In genomic region chr5:101677961-101678360, GRCh38 we compare ENCODE assay signal across 17 cellular contexts.
A peak's percentile ranks its signal among the peaks of the same experiment; 100 is the strongest.
DNase-seq lines count a peak whose midpoint lies in the region; ATAC-seq, FAIRE-seq and TF ChIP-seq lines count a peak whose summit lies in the region.
"Had no signal": no experiment of that assay in that cellular context is flagged by ENCODE, and none has a peak within 500 bp of the region (broad histone marks: within the 10 kb centered on the region; RNA-seq: fewer than 3 reads in every experiment).

No MANE protein-coding gene starts in this region.

- no TSS peak for BruUV-seq in Caco-2 (replicated peaks; lab: Mats Ljungman, UMichigan)
- BruUV-seq in endothelial cell of umbilical vein (replicated peaks; lab: Mats Ljungman, UMichigan): no TSS peak

- dilution Hi-C loops in endothelial cell of umbilical vein (cut with MboI; ENCODE audit: extremely low pct_ligation_motif_present, low sequenced_read_pairs): no loop called here

- H3K36me3 ChIP-seq in Caco-2 (ENCODE audit: control insufficient read depth, insufficient read depth, low read length) (no peaks in the 10 kb centered on the region), HUES6 (ENCODE audit: control insufficient read depth, insufficient read depth, low read length) (no peaks in the 10 kb centered on the region), endothelial cell of umbilical vein (ENCODE audit: control insufficient read depth in 2 of 2, extremely low read depth in 1 of 2, insufficient read depth in 2 of 2, low read length in 2 of 2) (no peaks in the 10 kb centered on the region), parathyroid adenoma (ENCODE audit: control insufficient read depth, insufficient read depth, low read length) (no peaks in the 10 kb centered on the region), heart left ventricle (no peaks in the 10 kb centered on the region)
- H3K36me3 ChIP-seq in naive thymus-derived CD4-positive, alpha-beta T cell (ENCODE audit: control insufficient read depth in 2 of 3, insufficient read depth in 3 of 3, low read length in 3 of 3): no peaks in the 10 kb centered on the region
- H3K36me3 ChIP-seq: stomach, thyroid gland had no signal

- H3K79me2 ChIP-seq in endothelial cell of umbilical vein (ENCODE audit: control insufficient read depth, insufficient read depth, low read length): no peaks in the 10 kb centered on the region
- H3K79me2 ChIP-seq in parathyroid adenoma: no peaks in the 10 kb centered on the region

- H2AFZ ChIP-seq in endothelial cell of umbilical vein (ENCODE audit: low read depth, low read length) (peak overlapping the region; percentile 26), parathyroid adenoma (peak overlapping the region; percentile 47)

- no peak overlapping the region for H3K4me2 ChIP-seq in endothelial cell of umbilical vein (ENCODE audit: insufficient read depth, low read length)
- H3K4me2 ChIP-seq in parathyroid adenoma (ENCODE audit: low read length): no peak overlapping the region

- peaks cover 12% of the 10 kb centered on the region for H3K36me3 Mint-ChIP-seq in Caco-2 (ENCODE audit: insufficient read depth, unreplicated experiment)
- no peaks in the 10 kb centered on the region for H3K36me3 Mint-ChIP-seq in naive thymus-derived CD4-positive, alpha-beta T cell
- H3K36me3 Mint-ChIP-seq: IgD-negative memory B cell had no signal

- H3K9me3 Mint-ChIP-seq in Caco-2 (ENCODE audit: unreplicated experiment): peaks cover 17% of the 10 kb centered on the region
- H3K9me3 Mint-ChIP-seq in naive thymus-derived CD4-positive, alpha-beta T cell: no peaks in the 10 kb centered on the region
- H3K9me3 Mint-ChIP-seq: activated CD4-positive, alpha-beta memory T cell treated with anti-CD3 and anti-CD28 coated beads, Interleukin-2, amount 10 ng/mL, durations not matched to agents 7 days and 5 days; IgD-negative memory B cell had no signal

- no peaks in the 10 kb centered on the region for H3K9me1 ChIP-seq in endothelial cell of umbilical vein (replicated peaks; ENCODE audit: control insufficient read depth, extremely low read depth, insufficient read depth, low read length)

- intact Hi-C loops in Caco-2 (cut with micrococcal nuclease; ENCODE audit: unreplicated experiment) (loop anchor here (1.0 to 10.0 kb wide), 15 partner anchors 15 to 1199 kb away; partner anchors contain the start of gene FAM174A), endothelial cell of umbilical vein (cut with micrococcal nuclease) (loop anchor here (1.0 to 5.0 kb wide), 4 partner anchors 776 to 1248 kb away; partner anchors contain the start of gene ST8SIA4), heart left ventricle (cut with DNase I) (loop anchor here in 3 of 10 donors (5.0 to 10.0 kb wide), 2 partner anchors 1243 to 1246 kb away; no protein-coding TSS in a partner anchor)
- intact Hi-C loops in naive thymus-derived CD4-positive, alpha-beta T cell (cut with micrococcal nuclease): loop anchor here in 1 of 2 donors (2.0 kb wide), 1 partner anchor 1247 kb away; no protein-coding TSS in a partner anchor

- H3K27ac Mint-ChIP-seq in Caco-2 (ENCODE audit: unreplicated experiment): peak overlapping the region; percentile 94
- no peak overlapping the region for H3K27ac Mint-ChIP-seq in naive thymus-derived CD4-positive, alpha-beta T cell
- H3K27ac Mint-ChIP-seq: activated CD4-positive, alpha-beta memory T cell treated with anti-CD3 and anti-CD28 coated beads, Interleukin-2, amount 10 ng/mL, durations not matched to agents 7 days and 5 days; IgD-negative memory B cell had no signal

- no peak for FAIRE-seq in endothelial cell of umbilical vein (lab: Jason Lieb, UNC)

- no peaks in the 10 kb centered on the region for H4K20me1 ChIP-seq in endothelial cell of umbilical vein (replicated peaks; ENCODE audit: control insufficient read depth, extremely low read depth, insufficient read depth, low read length)

- CTCF ChIA-PET in Caco-2 (lab: Charles Lee) (interaction anchor here (0.6 to 1.1 kb wide), 9 partner anchors 9 to 1248 kb away, joined by 3 to 9 read pairs (median 3); no protein-coding TSS in a partner anchor), endothelial cell of umbilical vein (lab: Charles Lee) (interaction anchor here (0.6 to 2.3 kb wide), 14 partner anchors 9 to 1366 kb away, joined by 3 to 18 read pairs (median 4); partner anchors contain the start of gene ST8SIA4)
- CTCF ChIA-PET in naive thymus-derived CD4-positive, alpha-beta T cell (lab: Charles Lee): no interaction called here

- H3K9me3 ChIP-seq in Caco-2 (no peaks in the 10 kb centered on the region), HUES6 (ENCODE audit: control insufficient read depth, insufficient read depth, low read depth, low read length) (no peaks in the 10 kb centered on the region), endothelial cell of umbilical vein (replicated peaks; ENCODE audit: control insufficient read depth, insufficient read depth, low read length) (no peaks in the 10 kb centered on the region), parathyroid adenoma (ENCODE audit: control insufficient read depth, low read length) (no peaks in the 10 kb centered on the region), heart left ventricle (no peaks in the 10 kb centered on the region)
- no peaks in the 10 kb centered on the region for H3K9me3 ChIP-seq in naive thymus-derived CD4-positive, alpha-beta T cell (ENCODE audit: control insufficient read depth in 2 of 3, low read length in 3 of 3)
- H3K9me3 ChIP-seq: stomach, thyroid gland had no signal

- no peaks in the 10 kb centered on the region for H3K27me3 Mint-ChIP-seq in Caco-2 (ENCODE audit: insufficient read depth, unreplicated experiment)
- H3K27me3 Mint-ChIP-seq in naive thymus-derived CD4-positive, alpha-beta T cell: peaks cover 0 to 7% (median 0%) of the 10 kb centered on the region in 5 donors
- H3K27me3 Mint-ChIP-seq: activated CD4-positive, alpha-beta memory T cell treated with anti-CD3 and anti-CD28 coated beads, Interleukin-2, amount 10 ng/mL, durations not matched to agents 7 days and 5 days had no signal

- TF ChIP-seq CTCF in Caco-2 (IDR thresholded peaks at IDR 0.05; ENCODE audit: insufficient read depth in 1 of 2, low read depth in 1 of 2, low read length in 1 of 2, severe bottlenecking in 1 of 2, unreplicated experiment in 1 of 2) (no peak), endothelial cell of umbilical vein (IDR thresholded peaks at IDR 0.05; ENCODE audit: extremely low read depth in 1 of 2, insufficient read depth in 1 of 2, low read depth in 1 of 2, low read length in 2 of 2) (no peak), parathyroid adenoma (IDR thresholded peaks at IDR 0.05) (no peak), heart left ventricle (IDR thresholded peaks at IDR 0.05) (no peak)

- peaks cover 11% of the 10 kb centered on the region for H3K4me1 Mint-ChIP-seq in Caco-2 (ENCODE audit: low read depth, unreplicated experiment)
- no peaks in the 10 kb centered on the region for H3K4me1 Mint-ChIP-seq in naive thymus-derived CD4-positive, alpha-beta T cell
- H3K4me1 Mint-ChIP-seq: activated CD4-positive, alpha-beta memory T cell treated with anti-CD3 and anti-CD28 coated beads, Interleukin-2, amount 10 ng/mL, durations not matched to agents 7 days and 5 days; IgD-negative memory B cell had no signal

- H3K27ac ChIP-seq in HUES6 (ENCODE audit: low read depth, low read length) (no peak overlapping the region), endothelial cell of umbilical vein (ENCODE audit: insufficient read depth, low read depth, low read length) (no peak overlapping the region), parathyroid adenoma (no peak overlapping the region), heart left ventricle (no peak overlapping the region)
- H3K27ac ChIP-seq in naive thymus-derived CD4-positive, alpha-beta T cell (ENCODE audit: low read depth, low read length): no peak overlapping the region
- H3K27ac ChIP-seq: HL-60, stomach, thyroid gland had no signal

- H3K4me3 ChIP-seq in Caco-2 (ENCODE audit: low read depth, low read length) (peak overlapping the region; percentile 31; the same call in 1 of the 2 replicates), HUES6 (ENCODE audit: low read depth, low read length) (peak overlapping the region; percentile 24), endothelial cell of umbilical vein (replicated peaks in 1 of 3; ENCODE audit: insufficient read depth in 1 of 3, low read depth in 1 of 3, low read length in 3 of 3) (no peak overlapping the region), parathyroid adenoma (ENCODE audit: low read depth, low read length) (no peak overlapping the region), heart left ventricle (no peak overlapping the region)
- H3K4me3 ChIP-seq in naive thymus-derived CD4-positive, alpha-beta T cell (ENCODE audit: low read length): no peak overlapping the region
- H3K4me3 ChIP-seq: stomach, thyroid gland had no signal

- no peak for TF ChIP-seq POLR2A in endothelial cell of umbilical vein (IDR thresholded peaks at IDR 0.05; ENCODE audit: low read depth, low read length)
- TF ChIP-seq POLR2A in heart left ventricle (IDR thresholded peaks at IDR 0.05): no peak

- ATAC-seq in heart left ventricle: no peak
- ATAC-seq in naive thymus-derived CD4-positive, alpha-beta T cell: no peak

- H3K4me3 Mint-ChIP-seq in Caco-2 (ENCODE audit: unreplicated experiment): peak overlapping the region; percentile 85
- H3K4me3 Mint-ChIP-seq in naive thymus-derived CD4-positive, alpha-beta T cell: no peak overlapping the region
- H3K4me3 Mint-ChIP-seq: activated CD4-positive, alpha-beta memory T cell treated with anti-CD3 and anti-CD28 coated beads, Interleukin-2, amount 10 ng/mL, durations not matched to agents 7 days and 5 days; IgD-negative memory B cell had no signal

- 40 to 50% (median 45%) methylated on average over 5 of the region's 5 CpGs for WGBS in heart left ventricle, 4 donors

- H3K27me3 ChIP-seq in Caco-2 (replicated peaks; ENCODE audit: control insufficient read depth, insufficient read depth, low read length): no peaks in the 10 kb centered on the region
- no peaks in the 10 kb centered on the region for H3K27me3 ChIP-seq in HUES6 (ENCODE audit: control insufficient read depth, insufficient read depth, low read length)
- no peaks in the 10 kb centered on the region for H3K27me3 ChIP-seq in endothelial cell of umbilical vein (ENCODE audit: control insufficient read depth in 2 of 2, insufficient read depth in 2 of 2, low read length in 2 of 2)
- H3K27me3 ChIP-seq in parathyroid adenoma (ENCODE audit: control insufficient read depth, insufficient read depth, low read length): no peaks in the 10 kb centered on the region
- H3K27me3 ChIP-seq in heart left ventricle: peaks cover 0 to 10% (median 0%) of the 10 kb centered on the region in 9 donors
- H3K27me3 ChIP-seq in naive thymus-derived CD4-positive, alpha-beta T cell (ENCODE audit: control insufficient read depth in 2 of 2, insufficient read depth in 2 of 2, low read length in 2 of 2): no peaks in the 10 kb centered on the region
- H3K27me3 ChIP-seq: thyroid gland had no signal

- peak overlapping the region; percentile 25 for H3K9ac ChIP-seq in HUES6 (ENCODE audit: low read length)
- no peak overlapping the region for H3K9ac ChIP-seq in endothelial cell of umbilical vein (replicated peaks; ENCODE audit: extremely low read depth, insufficient read depth, low read length)
- H3K9ac ChIP-seq in parathyroid adenoma: no peak overlapping the region

- POLR2A ChIA-PET in Caco-2 (lab: Charles Lee) (interaction anchor here (0.7 kb wide), 1 partner anchor 635 kb away, joined by 3 read pairs; no protein-coding TSS in a partner anchor), endothelial cell of umbilical vein (lab: Charles Lee) (no interaction called here)
- POLR2A ChIA-PET in naive thymus-derived CD4-positive, alpha-beta T cell (lab: Charles Lee): no interaction called here

- H3K4me1 ChIP-seq in Caco-2: peaks cover 6% of the 10 kb centered on the region; the same call in 1 of the 2 replicates
- peaks cover 10% of the 10 kb centered on the region for H3K4me1 ChIP-seq in HUES6 (ENCODE audit: control insufficient read depth, insufficient read depth, low read length)
- H3K4me1 ChIP-seq in endothelial cell of umbilical vein (ENCODE audit: control insufficient read depth, extremely low read depth, insufficient read depth, low read length): no peaks in the 10 kb centered on the region
- H3K4me1 ChIP-seq in parathyroid adenoma: no peaks in the 10 kb centered on the region
- no peaks in the 10 kb centered on the region for H3K4me1 ChIP-seq in heart left ventricle
- no peaks in the 10 kb centered on the region for H3K4me1 ChIP-seq in naive thymus-derived CD4-positive, alpha-beta T cell (ENCODE audit: control insufficient read depth in 2 of 2, insufficient read depth in 2 of 2, low read length in 2 of 2)

- DNase-seq in Caco-2 (peak; percentile 45 to 55), endothelial cell of umbilical vein (ENCODE audit: low read depth, low spot score) (no peak), heart left ventricle (no peak), DMS153 treated with DMSO at 0.1 percent for 48 hours (lab: John Stamatoyannopoulos, UW; ENCODE audit: unreplicated experiment) (no peak)
- no peak for DNase-seq in naive thymus-derived CD4-positive, alpha-beta T cell
- DNase-seq: activated CD4-positive, alpha-beta T cell treated with anti-CD3 and anti-CD28 coated beads for 1 hour; amniotic stem cell; NCI-H1930; NCI-H2227 treated with DMSO at 0.1 percent for 48 hours; NCI-H774 had no signal

Comparison
In these comparisons a context has a peak if more than half of its experiments do, and no peak if none do; other contexts are left out.
1. DNase-seq: peak in Caco-2 (2 of 2); none in endothelial cell of umbilical vein (single experiment), heart left ventricle (0 of 5), DMS153 treated with DMSO at 0.1 percent for 48 hours (single experiment) and naive thymus-derived CD4-positive, alpha-beta T cell (0 of 9).
2. H3K4me3 ChIP-seq: peak in Caco-2 (single experiment) and HUES6 (single experiment); none in endothelial cell of umbilical vein (0 of 3), parathyroid adenoma (single experiment), heart left ventricle (0 of 12) and naive thymus-derived CD4-positive, alpha-beta T cell (single experiment).